Comparison of ENCODE assay signal across 31 cellular contexts in the genomic region with DNA sequence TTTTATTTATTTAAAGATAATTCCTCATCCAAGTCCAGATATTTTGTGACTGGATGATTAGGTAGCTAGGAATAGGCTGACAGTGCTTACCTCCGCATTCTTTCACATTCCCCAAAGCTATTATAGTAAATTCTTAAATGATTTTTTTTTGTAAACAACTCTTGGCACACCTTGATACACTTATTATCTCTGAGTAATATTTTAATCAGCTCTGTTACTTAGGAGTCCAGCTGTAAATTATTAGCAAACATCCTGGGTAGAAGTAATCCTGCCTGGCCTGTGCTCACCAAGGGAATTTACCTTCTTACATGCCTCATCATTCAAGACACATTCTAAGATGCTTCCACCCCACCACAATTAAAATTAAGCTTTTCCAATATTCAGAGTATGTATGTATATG.
"Had no signal": no experiment of that assay in that cellular context is flagged by ENCODE, and none has a peak within 500 bp of the region (broad histone marks: within the 10 kb centered on the region; RNA-seq: fewer than 3 reads in every experiment).

No MANE protein-coding gene starts in this region.

- DNase-seq: activated CD4-positive, alpha-beta T cell treated with anti-CD3 and anti-CD28 coated beads for 48 hours; activated CD4-positive, alpha-beta T cell treated with anti-CD3 and anti-CD28 coated beads, Interleukin-2, amount 50 U/mL, for 48 hours; activated CD8-positive, alpha-beta memory T cell treated with anti-CD3 and anti-CD28 coated beads for 24 hours; activated effector memory CD4-positive, alpha-beta T cell treated with anti-CD3 and anti-CD28 coated beads, Interleukin-2, amount 50 U/mL, for 16 hours; activated naive CD4-positive, alpha-beta T cell treated with anti-CD3 and anti-CD28 coated beads for 36 hours; activated naive CD8-positive, alpha-beta T cell treated with anti-CD3 and anti-CD28 coated beads for 36 hours; brain microvascular endothelial cell; caudate nucleus; cortex of kidney; effector memory CD8-positive, alpha-beta T cell; foreskin fibroblast; heart right ventricle; left cardiac atrium; midbrain; natural killer cell; posterior cingulate gyrus; right lobe of liver; stimulated activated CD4-positive, alpha-beta T cell treated with anti-CD3 and anti-CD28 coated beads, Interleukin-12 subunit alpha, Interleukin-12 subunit beta, amount 100 ng/mL, for 4 hours; stimulated activated CD4-positive, alpha-beta T cell treated with anti-CD3 and anti-CD28 coated beads, Interleukin-4, amount 100 ng/mL, for 1 hour; SW 1271; T-helper 9 cell; uterus; WERI-Rb-1 had no signal

- H3K27me3 ChIP-seq: ascending aorta, brain microvascular endothelial cell, heart right ventricle, right lobe of liver, uterus had no signal

- H3K36me3 Mint-ChIP-seq: activated naive CD8-positive, alpha-beta T cell treated with anti-CD3 and anti-CD28 coated beads for 36 hours; memory B cell; natural killer cell had no signal

- FAIRE-seq: TTC549 had no signal

- H3K27me3 Mint-ChIP-seq: activated naive CD8-positive, alpha-beta T cell treated with anti-CD3 and anti-CD28 coated beads for 36 hours; effector memory CD8-positive, alpha-beta T cell; memory B cell; stimulated activated naive CD8-positive, alpha-beta T cell treated with anti-CD3 and anti-CD28 coated beads, Interleukin-15, Interleukin-2, amounts not matched to agents 100 ng/mL and 50 ng/mL, for 24 hours had no signal

- H3K4me1 Mint-ChIP-seq: activated naive CD8-positive, alpha-beta T cell treated with anti-CD3 and anti-CD28 coated beads for 36 hours; memory B cell; natural killer cell had no signal

- H3K27ac Mint-ChIP-seq: activated naive CD4-positive, alpha-beta T cell treated with anti-CD3 and anti-CD28 coated beads for 36 hours; activated naive CD8-positive, alpha-beta T cell treated with anti-CD3 and anti-CD28 coated beads for 36 hours; memory B cell; natural killer cell; stimulated activated naive CD8-positive, alpha-beta T cell treated with anti-CD3 and anti-CD28 coated beads, Interleukin-15, Interleukin-2, amounts not matched to agents 100 ng/mL and 50 ng/mL, for 24 hours; T-helper 1 cell treated with Interleukin-12 subunit alpha and Interleukin-12 subunit beta and Interleukin-4 antibody, amounts not matched to agents 30 μg/mL and 1 μg/mL, for 36 hours had no signal

- H3K36me3 ChIP-seq: ascending aorta, brain microvascular endothelial cell, heart right ventricle, right lobe of liver, thoracic aorta, uterus, WERI-Rb-1 had no signal

- ATAC-seq: activated CD4-positive, CD25-positive, alpha-beta regulatory T cell treated with anti-CD3 and anti-CD28 coated beads, Interleukin-2, amount 50 U/mL, for 24 hours; effector memory CD8-positive, alpha-beta T cell; esophagus mucosa; heart right ventricle; natural killer cell had no signal

- H3K4me3 Mint-ChIP-seq: activated naive CD4-positive, alpha-beta T cell treated with anti-CD3 and anti-CD28 coated beads for 36 hours; activated naive CD8-positive, alpha-beta T cell treated with anti-CD3 and anti-CD28 coated beads for 36 hours; effector memory CD8-positive, alpha-beta T cell; memory B cell; natural killer cell; stimulated activated naive CD8-positive, alpha-beta T cell treated with anti-CD3 and anti-CD28 coated beads, Interleukin-15, Interleukin-2, amounts not matched to agents 100 ng/mL and 50 ng/mL, for 24 hours; T-helper 1 cell treated with Interleukin-12 subunit alpha and Interleukin-12 subunit beta and Interleukin-4 antibody, amounts not matched to agents 30 μg/mL and 1 μg/mL, for 36 hours had no signal

- H3K4me3 ChIP-seq: ascending aorta, heart right ventricle, right lobe of liver, thoracic aorta, uterus had no signal

- H3K9me3 Mint-ChIP-seq: activated naive CD4-positive, alpha-beta T cell treated with anti-CD3 and anti-CD28 coated beads for 36 hours; activated naive CD8-positive, alpha-beta T cell treated with anti-CD3 and anti-CD28 coated beads for 36 hours; effector memory CD8-positive, alpha-beta T cell; memory B cell; natural killer cell; stimulated activated naive CD8-positive, alpha-beta T cell treated with anti-CD3 and anti-CD28 coated beads, Interleukin-15, Interleukin-2, amounts not matched to agents 100 ng/mL and 50 ng/mL, for 24 hours; T-helper 1 cell treated with Interleukin-12 subunit alpha and Interleukin-12 subunit beta and Interleukin-4 antibody, amounts not matched to agents 30 μg/mL and 1 μg/mL, for 36 hours had no signal
